Comparison of ENCODE assay signal across 34 cellular contexts in the genomic region with DNA sequence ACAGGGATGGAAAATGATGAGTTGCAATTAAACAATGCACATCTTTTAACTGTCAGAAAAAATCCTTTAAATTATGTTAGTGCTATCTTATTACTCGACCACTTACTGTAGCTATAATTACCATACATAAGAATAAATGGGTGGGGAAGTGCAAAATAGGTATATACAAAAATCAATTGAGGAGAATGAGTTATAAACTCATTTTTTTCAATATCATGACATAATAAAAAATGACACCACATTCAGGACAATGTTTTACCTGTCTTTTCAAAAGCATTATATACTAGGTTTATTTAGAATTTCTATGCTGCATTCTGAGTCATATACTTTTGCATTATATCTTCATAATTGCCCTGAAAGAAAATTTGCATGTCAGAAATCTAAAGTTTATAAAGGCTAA.
"Had no signal": no experiment of that assay in that cellular context is flagged by ENCODE, and none has a peak within 500 bp of the region (broad histone marks: within the 10 kb centered on the region; RNA-seq: fewer than 3 reads in every experiment).

No MANE protein-coding gene starts in this region.

- H3K36me3 ChIP-seq: adrenal gland, ascending aorta, brain microvascular endothelial cell, breast epithelium, cardiac muscle cell had no signal

- FAIRE-seq: astrocyte, bronchial epithelial cell had no signal

- H3K27me3 ChIP-seq: adrenal gland, ascending aorta, body of pancreas, brain microvascular endothelial cell, breast epithelium, cardiac muscle cell had no signal

- H3K27ac ChIP-seq: adrenal gland, ascending aorta, body of pancreas, brain microvascular endothelial cell, breast epithelium, cardiac muscle cell had no signal

- DNase-seq: activated effector memory CD4-positive, alpha-beta T cell treated with anti-CD3 and anti-CD28 coated beads, Interleukin-2, amount 50 U/mL, for 16 hours; activated effector memory CD4-positive, alpha-beta T cell treated with Interleukin-2 at 50 U/mL for 16 hours; activated gamma-delta T cell; activated gamma-delta T cell treated with Interleukin-2 at 50 U/mL for 16 hours; activated naive CD4-positive, alpha-beta T cell; activated naive CD4-positive, alpha-beta T cell treated with anti-CD3 and anti-CD28 coated beads for 36 hours; activated naive CD4-positive, alpha-beta T cell treated with anti-CD3 and anti-CD28 coated beads, Interleukin-2, amount 10 ng/mL, durations not matched to agents 7 days and 5 days; activated naive CD4-positive, alpha-beta T cell treated with anti-CD3 and anti-CD28 coated beads, Interleukin-2, amount 50 U/mL, for 16 hours; activated naive CD4-positive, alpha-beta T cell treated with Interleukin-2 at 50 U/mL for 16 hours; activated naive CD8-positive, alpha-beta T cell treated with anti-CD3 and anti-CD28 coated beads for 36 hours; activated naive CD8-positive, alpha-beta T cell treated with anti-CD3 and anti-CD28 coated beads, Interleukin-2, amount 10 ng/mL, durations not matched to agents 7 days and 5 days; activated naive CD8-positive, alpha-beta T cell treated with anti-CD3 and anti-CD28 coated beads, Interleukin-2, amount 50 U/mL, for 24 hours; activated T-cell treated with anti-CD3 and anti-CD28 coated beads, Interleukin-2, amount 50 U/mL, for 1 hour; activated T-cell treated with anti-CD3 and anti-CD28 coated beads, Interleukin-2, amount 50 U/mL, for 24 hours; activated T-cell treated with anti-CD3 and anti-CD28 coated beads, Interleukin-2, amount 50 U/mL, for 4 hours; activated T-cell treated with anti-CD3 and anti-CD28 coated beads, Interleukin-2, amount 50 U/mL, for 48 hours; activated T-cell treated with anti-CD3 and anti-CD28 coated beads, Interleukin-2, amount 50 U/mL, for 72 hours; adrenal gland; amniotic stem cell; amygdala; anterior cingulate cortex; aorta; body of pancreas; brain microvascular endothelial cell; caudate nucleus; central memory CD4-positive, alpha-beta T cell; cerebellar nuclear complex had no signal

- H3K4me1 ChIP-seq: adrenal gland, ascending aorta, body of pancreas, breast epithelium had no signal

- ATAC-seq: activated naive CD4-positive, alpha-beta T cell treated with anti-CD3 and anti-CD28 coated beads, Interleukin-2, amount 50 U/mL, for 72 hours; activated naive CD8-positive, alpha-beta T cell treated with anti-CD3 and anti-CD28 coated beads, Interleukin-2, amount 50 U/mL, for 24 hours; activated T-cell treated with anti-CD3 and anti-CD28 coated beads, Interleukin-2, amount 50 U/mL, for 4 hours; activated T-cell treated with anti-CD3 and anti-CD28 coated beads, Interleukin-2, amount 50 U/mL, for 72 hours; activated T-helper 17 cell treated with anti-CD3 and anti-CD28 coated beads, Interleukin-2, amount 50 U/mL, for 72 hours; body of pancreas had no signal

- H3K9me3 ChIP-seq: adrenal gland, ascending aorta, body of pancreas, breast epithelium had no signal

- H3K4me3 ChIP-seq: adrenal gland, ascending aorta, body of pancreas, breast epithelium, cardiac muscle cell had no signal
